In the genomic region with DNA sequence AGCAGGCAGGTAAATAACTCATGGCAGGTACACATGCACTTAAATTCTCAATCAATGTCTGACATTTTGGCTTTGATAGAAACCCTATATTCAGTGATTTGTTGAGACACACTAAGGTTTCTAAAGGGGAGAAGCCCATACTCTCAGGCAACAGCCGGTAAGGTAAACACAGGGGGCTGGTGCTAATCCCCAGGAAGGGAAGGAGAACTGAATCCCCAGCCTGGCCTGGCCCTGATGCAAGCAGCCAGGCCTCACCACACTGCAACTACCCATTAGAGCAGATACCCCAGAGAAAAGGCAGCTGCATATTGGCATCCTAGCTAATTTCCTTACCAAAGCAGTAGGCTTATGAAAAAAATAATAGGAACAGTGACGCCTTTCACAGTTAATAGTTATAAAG, we compare ENCODE assay signal across 1 cellular context.
TF ChIP-seq lines count a peak whose summit lies in the region.

No MANE protein-coding gene starts in this region.

TF ChIP-seq in GM23338, 12 proteins besides CTCF, POLR2A, EP300 and RAD21 (continued from another document):
- TF ChIP-seq, protein P1, sequence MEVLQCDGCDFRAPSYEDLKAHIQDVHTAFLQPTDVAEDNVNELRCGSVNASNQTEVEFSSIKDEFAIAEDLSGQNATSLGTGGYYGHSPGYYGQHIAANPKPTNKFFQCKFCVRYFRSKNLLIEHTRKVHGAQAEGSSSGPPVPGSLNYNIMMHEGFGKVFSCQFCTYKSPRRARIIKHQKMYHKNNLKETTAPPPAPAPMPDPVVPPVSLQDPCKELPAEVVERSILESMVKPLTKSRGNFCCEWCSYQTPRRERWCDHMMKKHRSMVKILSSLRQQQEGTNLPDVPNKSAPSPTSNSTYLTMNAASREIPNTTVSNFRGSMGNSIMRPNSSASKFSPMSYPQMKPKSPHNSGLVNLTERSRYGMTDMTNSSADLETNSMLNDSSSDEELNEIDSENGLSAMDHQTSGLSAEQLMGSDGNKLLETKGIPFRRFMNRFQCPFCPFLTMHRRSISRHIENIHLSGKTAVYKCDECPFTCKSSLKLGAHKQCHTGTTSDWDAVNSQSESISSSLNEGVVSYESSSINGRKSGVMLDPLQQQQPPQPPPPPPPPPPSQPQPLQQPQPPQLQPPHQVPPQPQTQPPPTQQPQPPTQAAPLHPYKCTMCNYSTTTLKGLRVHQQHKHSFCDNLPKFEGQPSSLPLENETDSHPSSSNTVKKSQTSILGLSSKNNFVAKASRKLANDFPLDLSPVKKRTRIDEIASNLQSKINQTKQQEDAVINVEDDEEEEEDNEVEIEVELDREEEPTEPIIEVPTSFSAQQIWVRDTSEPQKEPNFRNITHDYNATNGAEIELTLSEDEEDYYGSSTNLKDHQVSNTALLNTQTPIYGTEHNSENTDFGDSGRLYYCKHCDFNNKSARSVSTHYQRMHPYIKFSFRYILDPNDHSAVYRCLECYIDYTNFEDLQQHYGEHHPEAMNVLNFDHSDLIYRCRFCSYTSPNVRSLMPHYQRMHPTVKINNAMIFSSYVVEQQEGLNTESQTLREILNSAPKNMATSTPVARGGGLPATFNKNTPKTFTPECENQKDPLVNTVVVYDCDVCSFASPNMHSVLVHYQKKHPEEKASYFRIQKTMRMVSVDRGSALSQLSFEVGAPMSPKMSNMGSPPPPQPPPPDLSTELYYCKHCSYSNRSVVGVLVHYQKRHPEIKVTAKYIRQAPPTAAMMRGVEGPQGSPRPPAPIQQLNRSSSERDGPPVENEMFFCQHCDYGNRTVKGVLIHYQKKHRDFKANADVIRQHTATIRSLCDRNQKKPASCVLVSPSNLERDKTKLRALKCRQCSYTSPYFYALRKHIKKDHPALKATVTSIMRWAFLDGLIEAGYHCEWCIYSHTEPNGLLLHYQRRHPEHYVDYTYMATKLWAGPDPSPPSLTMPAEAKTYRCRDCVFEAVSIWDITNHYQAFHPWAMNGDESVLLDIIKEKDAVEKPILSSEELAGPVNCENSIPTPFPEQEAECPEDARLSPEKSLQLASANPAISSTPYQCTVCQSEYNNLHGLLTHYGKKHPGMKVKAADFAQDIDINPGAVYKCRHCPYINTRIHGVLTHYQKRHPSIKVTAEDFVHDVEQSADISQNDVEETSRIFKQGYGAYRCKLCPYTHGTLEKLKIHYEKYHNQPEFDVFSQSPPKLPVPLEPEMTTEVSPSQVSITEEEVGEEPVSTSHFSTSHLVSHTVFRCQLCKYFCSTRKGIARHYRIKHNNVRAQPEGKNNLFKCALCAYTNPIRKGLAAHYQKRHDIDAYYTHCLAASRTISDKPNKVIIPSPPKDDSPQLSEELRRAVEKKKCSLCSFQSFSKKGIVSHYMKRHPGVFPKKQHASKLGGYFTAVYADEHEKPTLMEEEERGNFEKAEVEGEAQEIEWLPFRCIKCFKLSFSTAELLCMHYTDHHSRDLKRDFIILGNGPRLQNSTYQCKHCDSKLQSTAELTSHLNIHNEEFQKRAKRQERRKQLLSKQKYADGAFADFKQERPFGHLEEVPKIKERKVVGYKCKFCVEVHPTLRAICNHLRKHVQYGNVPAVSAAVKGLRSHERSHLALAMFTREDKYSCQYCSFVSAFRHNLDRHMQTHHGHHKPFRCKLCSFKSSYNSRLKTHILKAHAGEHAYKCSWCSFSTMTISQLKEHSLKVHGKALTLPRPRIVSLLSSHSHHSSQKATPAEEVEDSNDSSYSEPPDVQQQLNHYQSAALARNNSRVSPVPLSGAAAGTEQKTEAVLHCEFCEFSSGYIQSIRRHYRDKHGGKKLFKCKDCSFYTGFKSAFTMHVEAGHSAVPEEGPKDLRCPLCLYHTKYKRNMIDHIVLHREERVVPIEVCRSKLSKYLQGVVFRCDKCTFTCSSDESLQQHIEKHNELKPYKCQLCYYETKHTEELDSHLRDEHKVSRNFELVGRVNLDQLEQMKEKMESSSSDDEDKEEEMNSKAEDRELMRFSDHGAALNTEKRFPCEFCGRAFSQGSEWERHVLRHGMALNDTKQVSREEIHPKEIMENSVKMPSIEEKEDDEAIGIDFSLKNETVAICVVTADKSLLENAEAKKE (CRISPR knock-in tag; IDR thresholded peaks at IDR 0.05), result no peak
- TF ChIP-seq JUNB (IDR thresholded peaks at IDR 0.05; ENCODE audit: unreplicated experiment) (no peak), ZNF331 (CRISPR knock-in tag; IDR thresholded peaks at IDR 0.05; ENCODE audit: low read depth) (no peak)
